16 cellular contexts compared by ENCODE assay signal in the genomic region with DNA sequence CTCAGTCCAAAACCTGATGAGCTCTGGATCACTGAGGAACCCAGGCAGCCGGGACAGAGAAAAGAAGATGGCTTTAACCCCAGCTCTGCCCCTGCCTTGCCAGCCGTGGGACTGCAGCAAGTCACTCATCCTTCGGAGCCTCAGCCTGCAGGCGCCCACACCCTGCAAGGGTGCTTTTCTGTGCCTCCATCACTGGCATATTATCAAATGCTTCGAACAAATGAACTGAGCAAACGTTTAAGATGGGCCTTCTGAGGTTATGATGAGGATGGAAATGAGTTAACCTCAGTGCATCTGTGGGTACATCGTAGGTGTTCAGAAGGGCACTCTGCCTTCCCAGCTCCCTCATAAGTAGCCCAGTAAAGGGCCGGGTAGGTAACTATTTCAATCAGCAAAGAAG.
A peak's percentile ranks its signal among the peaks of the same experiment; 100 is the strongest.
DNase-seq lines count a peak whose midpoint lies in the region; ATAC-seq and TF ChIP-seq lines count a peak whose summit lies in the region.
"Had no signal": no experiment of that assay in that cellular context is flagged by ENCODE, and none has a peak within 500 bp of the region (broad histone marks: within the 10 kb centered on the region; RNA-seq: fewer than 3 reads in every experiment).

No MANE protein-coding gene starts in this region.

- H3K4me3 Mint-ChIP-seq in CD4-positive, CD25-positive, alpha-beta regulatory T cell = no peak overlapping the region
- H3K4me3 Mint-ChIP-seq in activated T-helper 17 cell treated with anti-CD3 and anti-CD28 coated beads, Interleukin-2, amount 50 U/mL, for 72 hours = peak overlapping the region; percentile 48
- H3K4me3 Mint-ChIP-seq in neural progenitor cell = no peak overlapping the region
- H3K4me3 Mint-ChIP-seq: activated naive CD4-positive, alpha-beta T cell treated with anti-CD3 and anti-CD28 coated beads, Interleukin-2, amount 50 U/mL, for 24 hours; brain; dendritic cell treated with granulocyte-macrophage colony-stimulating factor and Interleukin-4, amounts not matched to agents 40 ng/mL and 50 ng/mL, for 4 days had no signal

- H2AFZ ChIP-seq in neural progenitor cell (replicated peaks) (no peak overlapping the region), osteoblast (ENCODE audit: low read length) (no peak overlapping the region)

- no peak for DNase-seq in CD4-positive, CD25-positive, alpha-beta regulatory T cell
- DNase-seq in HL-60 (ENCODE audit: low read depth in 1 of 2, low spot score in 1 of 2) (no peak), neural progenitor cell (ENCODE audit: low spot score) (no peak), osteoblast (ENCODE audit: insufficient read length, low spot score, missing footprints) (no peak)
- DNase-seq: NCI-H187, NCI-H345 had no signal

- H3K9me3 ChIP-seq in CD4-positive, CD25-positive, alpha-beta regulatory T cell (ENCODE audit: control insufficient read depth in 2 of 2, low read length in 2 of 2) = no peaks in the 10 kb centered on the region
- H3K9me3 ChIP-seq in neural progenitor cell (ENCODE audit: low read depth) (no peaks in the 10 kb centered on the region), osteoblast (ENCODE audit: low read depth, low read length) (no peaks in the 10 kb centered on the region)
- H3K9me3 ChIP-seq: Caco-2, right lobe of liver had no signal

- H3K27me3 ChIP-seq in CD4-positive, CD25-positive, alpha-beta regulatory T cell (ENCODE audit: control insufficient read depth, insufficient read depth, low read length) = no peaks in the 10 kb centered on the region
- H3K27me3 ChIP-seq in HL-60 (ENCODE audit: insufficient read depth, poor library complexity, severe bottlenecking) = no peaks in the 10 kb centered on the region
- H3K27me3 ChIP-seq in neural progenitor cell = no peaks in the 10 kb centered on the region
- no peaks in the 10 kb centered on the region for H3K27me3 ChIP-seq in osteoblast (ENCODE audit: insufficient read depth, low read length)
- H3K27me3 ChIP-seq: right lobe of liver had no signal

- ATAC-seq in CD4-positive, CD25-positive, alpha-beta regulatory T cell (ENCODE audit: low read depth in 2 of 2) = no peak
- peak; percentile 87 for ATAC-seq in activated T-helper 17 cell treated with anti-CD3 and anti-CD28 coated beads, Interleukin-2, amount 50 U/mL, for 72 hours (replicated peaks)
- ATAC-seq in GM19463 (IDR thresholded peaks at IDR 0.05; ENCODE audit: unreplicated experiment) (no peak), HG03135 (IDR thresholded peaks at IDR 0.05; ENCODE audit: unreplicated experiment) (no peak)
- ATAC-seq: HCT116 had no signal

- H3K4me2 ChIP-seq in neural progenitor cell (no peak overlapping the region), osteoblast (ENCODE audit: insufficient read depth, low read length) (no peak overlapping the region)

- H3F3A ChIP-seq in neural progenitor cell (ENCODE audit: low read depth) = no peaks in the 10 kb centered on the region

- H3K4me3 ChIP-seq in CD4-positive, CD25-positive, alpha-beta regulatory T cell (ENCODE audit: low read depth, low read length) = no peak overlapping the region
- no peak overlapping the region for H3K4me3 ChIP-seq in HL-60 (replicated peaks; ENCODE audit: insufficient read depth, low read length)
- no peak overlapping the region for H3K4me3 ChIP-seq in neural progenitor cell
- H3K4me3 ChIP-seq in osteoblast (ENCODE audit: insufficient read depth, low read length) = no peak overlapping the region
- H3K4me3 ChIP-seq: right lobe of liver had no signal

- H3K36me3 Mint-ChIP-seq in CD4-positive, CD25-positive, alpha-beta regulatory T cell = peaks cover 32% of the 10 kb centered on the region
- peaks cover 94% of the 10 kb centered on the region for H3K36me3 Mint-ChIP-seq in activated T-helper 17 cell treated with anti-CD3 and anti-CD28 coated beads, Interleukin-2, amount 50 U/mL, for 72 hours (ENCODE audit: low read depth)
- no peaks in the 10 kb centered on the region for H3K36me3 Mint-ChIP-seq in neural progenitor cell
- H3K36me3 Mint-ChIP-seq: brain had no signal

- H3K79me2 ChIP-seq in neural progenitor cell (ENCODE audit: low read depth) (no peaks in the 10 kb centered on the region), osteoblast (ENCODE audit: insufficient read depth, low read length) (no peaks in the 10 kb centered on the region)

- H3K9me3 Mint-ChIP-seq in CD4-positive, CD25-positive, alpha-beta regulatory T cell = peaks cover 0 to 2% (median 0%) of the 10 kb centered on the region in 7 donors
- H3K9me3 Mint-ChIP-seq in activated T-helper 17 cell treated with anti-CD3 and anti-CD28 coated beads, Interleukin-2, amount 50 U/mL, for 72 hours = no peaks in the 10 kb centered on the region
- H3K9me3 Mint-ChIP-seq in neural progenitor cell = no peaks in the 10 kb centered on the region
- H3K9me3 Mint-ChIP-seq: activated naive CD4-positive, alpha-beta T cell treated with anti-CD3 and anti-CD28 coated beads, Interleukin-2, amount 50 U/mL, for 24 hours; dendritic cell treated with granulocyte-macrophage colony-stimulating factor and Interleukin-4, amounts not matched to agents 40 ng/mL and 50 ng/mL, for 4 days had no signal

- H3K27ac Mint-ChIP-seq in CD4-positive, CD25-positive, alpha-beta regulatory T cell = peak overlapping the region; percentile 24 to 84 (median 42)
- H3K27ac Mint-ChIP-seq in activated T-helper 17 cell treated with anti-CD3 and anti-CD28 coated beads, Interleukin-2, amount 50 U/mL, for 72 hours = peak overlapping the region; percentile 86
- peak overlapping the region; percentile 42 for H3K27ac Mint-ChIP-seq in neural progenitor cell
- H3K27ac Mint-ChIP-seq: activated naive CD4-positive, alpha-beta T cell treated with anti-CD3 and anti-CD28 coated beads, Interleukin-2, amount 50 U/mL, for 24 hours; dendritic cell treated with granulocyte-macrophage colony-stimulating factor and Interleukin-4, amounts not matched to agents 40 ng/mL and 50 ng/mL, for 4 days had no signal

- H3K27me3 Mint-ChIP-seq in CD4-positive, CD25-positive, alpha-beta regulatory T cell = no peaks in the 10 kb centered on the region
- no peaks in the 10 kb centered on the region for H3K27me3 Mint-ChIP-seq in activated T-helper 17 cell treated with anti-CD3 and anti-CD28 coated beads, Interleukin-2, amount 50 U/mL, for 72 hours
- peaks cover 4% of the 10 kb centered on the region for H3K27me3 Mint-ChIP-seq in neural progenitor cell (ENCODE audit: insufficient read depth, low read depth)
- H3K27me3 Mint-ChIP-seq: activated naive CD4-positive, alpha-beta T cell treated with anti-CD3 and anti-CD28 coated beads, Interleukin-2, amount 50 U/mL, for 24 hours; brain had no signal

- TF ChIP-seq CTCF in HL-60 (IDR thresholded peaks at IDR 0.05; ENCODE audit: insufficient read depth, low read length) = no peak
- no peak for TF ChIP-seq CTCF in neural progenitor cell (IDR thresholded peaks at IDR 0.05)
- no peak for TF ChIP-seq CTCF in osteoblast (IDR thresholded peaks at IDR 0.05; ENCODE audit: extremely low read depth, low read depth, low read length)

- peaks cover 5 to 13% (median 10%) of the 10 kb centered on the region in 4 donors for H3K4me1 Mint-ChIP-seq in CD4-positive, CD25-positive, alpha-beta regulatory T cell
- H3K4me1 Mint-ChIP-seq in activated T-helper 17 cell treated with anti-CD3 and anti-CD28 coated beads, Interleukin-2, amount 50 U/mL, for 72 hours = peaks cover 18% of the 10 kb centered on the region
- peaks cover 13% of the 10 kb centered on the region for H3K4me1 Mint-ChIP-seq in neural progenitor cell

- no peak overlapping the region for H3K9ac ChIP-seq in neural progenitor cell

- H3K36me3 ChIP-seq in CD4-positive, CD25-positive, alpha-beta regulatory T cell (ENCODE audit: control insufficient read depth, insufficient read depth, low read length) = peaks cover 67% of the 10 kb centered on the region
- no peaks in the 10 kb centered on the region for H3K36me3 ChIP-seq in neural progenitor cell
- no peaks in the 10 kb centered on the region for H3K36me3 ChIP-seq in osteoblast (ENCODE audit: insufficient read depth, low read length)
- H3K36me3 ChIP-seq: right lobe of liver had no signal

- no peaks in the 10 kb centered on the region for H3K4me1 ChIP-seq in CD4-positive, CD25-positive, alpha-beta regulatory T cell (ENCODE audit: control insufficient read depth, insufficient read depth, low read length, poor library complexity, severe bottlenecking)
- H3K4me1 ChIP-seq in neural progenitor cell = no peaks in the 10 kb centered on the region
- H3K4me1 ChIP-seq in osteoblast (ENCODE audit: insufficient read depth, low read length) = peaks cover 10% of the 10 kb centered on the region
- H3K4me1 ChIP-seq: Caco-2, right lobe of liver had no signal

- no peak overlapping the region for H3K27ac ChIP-seq in CD4-positive, CD25-positive, alpha-beta regulatory T cell (ENCODE audit: insufficient read depth, low read length, poor library complexity, severe bottlenecking)
- H3K27ac ChIP-seq in HL-60 (replicated peaks) (peak overlapping the region; percentile 93), neural progenitor cell (no peak overlapping the region), osteoblast (ENCODE audit: low read depth, low read length) (no peak overlapping the region)
- H3K27ac ChIP-seq: epithelial cell of prostate, right lobe of liver had no signal

- H4K20me1 ChIP-seq in neural progenitor cell (ENCODE audit: low read depth) (no peaks in the 10 kb centered on the region), osteoblast (ENCODE audit: insufficient read depth, low read length) (no peaks in the 10 kb centered on the region)
